16 cellular contexts compared by ENCODE assay signal in the genomic region with DNA sequence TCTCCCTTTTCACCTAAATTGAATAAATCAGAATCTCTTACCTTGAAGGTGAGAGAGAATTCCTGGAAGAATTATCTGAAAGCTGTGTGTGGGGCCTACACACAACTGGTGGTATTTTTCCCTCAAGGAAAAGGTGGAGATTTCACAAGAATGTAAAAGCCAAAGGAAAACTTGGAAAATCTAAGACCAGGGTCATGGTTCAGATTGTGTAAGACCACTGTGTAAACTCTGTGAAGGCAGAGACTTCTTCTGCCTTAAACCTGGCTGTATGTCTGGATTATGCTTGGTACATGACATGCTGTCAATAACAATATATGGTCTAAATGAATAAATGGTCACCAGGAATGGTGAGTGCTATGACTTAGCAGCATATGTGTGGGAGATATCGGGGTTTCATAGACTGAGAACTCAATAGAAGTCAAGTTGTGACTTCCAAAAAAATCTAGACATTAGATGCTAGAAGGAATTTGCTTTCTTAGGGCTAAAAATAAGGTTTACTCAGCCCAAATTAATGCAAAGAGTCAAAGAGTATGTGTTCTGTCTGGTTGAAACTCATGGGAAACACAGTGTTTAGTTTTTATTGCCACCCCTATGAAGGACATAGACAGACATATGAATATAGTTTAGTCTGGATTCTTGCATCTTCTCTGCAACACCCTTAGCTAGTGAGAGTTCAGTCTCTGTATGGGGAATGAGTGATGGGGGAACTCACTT.
DNase-seq lines count a peak whose midpoint lies in the region; ATAC-seq and TF ChIP-seq lines count a peak whose summit lies in the region.
"Had no signal": no experiment of that assay in that cellular context is flagged by ENCODE, and none has a peak within 500 bp of the region (broad histone marks: within the 10 kb centered on the region; RNA-seq: fewer than 3 reads in every experiment).

No MANE protein-coding gene starts in this region.

- H2BK5ac ChIP-seq in IMR-90 (ENCODE audit: low read depth, low read length, poor library complexity, severe bottlenecking) = peak overlapping the region; percentile 87

- TF ChIP-seq RAD21 in IMR-90 (IDR thresholded peaks at IDR 0.05; ENCODE audit: low read length) = no peak

- CTCF ChIA-PET in AG04449 (lab: Yijun Ruan, JAX) (interaction anchor here (0.8 to 6.1 kb wide), 14 partner anchors 12 to 206 kb away, joined by 3 to 131 read pairs (median 6); no protein-coding TSS in a partner anchor), IMR-90 (lab: Yijun Ruan, JAX) (interaction anchor here (1.1 to 3.6 kb wide), 2 partner anchors 198 to 201 kb away, joined by 3 to 30 read pairs; no protein-coding TSS in a partner anchor)

- no TSS peak for BruUV-seq in IMR-90 (replicated peaks; lab: Mats Ljungman, UMichigan)

- H3K18ac ChIP-seq in IMR-90 (ENCODE audit: low read depth, low read length) = peak overlapping the region; percentile 96; the same call in 1 of the 2 replicates

- peak overlapping the region; percentile 44; the same call in 1 of the 2 replicates for H3K4me2 ChIP-seq in IMR-90 (ENCODE audit: low read depth, low read length)

- no peak overlapping the region for H3K27ac ChIP-seq in IMR-90 (ENCODE audit: insufficient read depth, low read length)
- H3K27ac ChIP-seq in brain microvascular endothelial cell = peak overlapping the region; percentile 70
- H3K27ac ChIP-seq in heart right ventricle = no peak overlapping the region
- H3K27ac ChIP-seq: C4-2B had no signal

- no peaks in the 10 kb centered on the region for H3K36me3 Mint-ChIP-seq in nephron (ENCODE audit: low read depth)
- no peaks in the 10 kb centered on the region for H3K36me3 Mint-ChIP-seq in activated naive CD4-positive, alpha-beta T cell treated with anti-CD3 and anti-CD28 coated beads, Interleukin-2, amount 50 U/mL, for 72 hours
- H3K36me3 Mint-ChIP-seq: IgD-negative memory B cell had no signal

- peak overlapping the region; percentile 12 to 75 for H4K8ac ChIP-seq in IMR-90 (ENCODE audit: low read depth in 2 of 2, low read length in 2 of 2)

- no peak overlapping the region for H2AFZ ChIP-seq in IMR-90 (replicated peaks; ENCODE audit: low read length, poor library complexity)

- H3K27me3 Mint-ChIP-seq in nephron (ENCODE audit: low read depth) = peaks cover 3% of the 10 kb centered on the region

- peak overlapping the region in 2 of 3 experiments; percentile 2 to 65 for H3K27ac Mint-ChIP-seq in nephron
- H3K27ac Mint-ChIP-seq in activated naive CD4-positive, alpha-beta T cell treated with anti-CD3 and anti-CD28 coated beads, Interleukin-2, amount 50 U/mL, for 72 hours = no peak overlapping the region

- H3K36me3 ChIP-seq in IMR-90 (ENCODE audit: control insufficient read depth, insufficient read depth, low read length) (no peaks in the 10 kb centered on the region), brain microvascular endothelial cell (replicated peaks) (no peaks in the 10 kb centered on the region), heart right ventricle (no peaks in the 10 kb centered on the region)

- no peaks in the 10 kb centered on the region for H3K9me3 ChIP-seq in IMR-90 (ENCODE audit: control insufficient read depth, insufficient read depth, low read length)
- no peaks in the 10 kb centered on the region for H3K9me3 ChIP-seq in heart right ventricle

- H2AK5ac ChIP-seq in IMR-90 (ENCODE audit: low read depth, low read length) = peak overlapping the region; percentile 52

- 0 out of 2 replicates have a peak overlapping the region, but pooled peaks have one; percentile 2 for H3K56ac ChIP-seq in IMR-90 (ENCODE audit: extremely low read depth, insufficient read depth, low read length)

- dilution Hi-C loops in IMR-90 (cut with HindIII; ENCODE audit: low sequenced_read_pairs, unreplicated experiment) = no loop called here

- H4K91ac ChIP-seq in IMR-90 (ENCODE audit: insufficient read depth, low read depth, low read length) = peak overlapping the region; percentile 53

- no peak overlapping the region for H2AK9ac ChIP-seq in IMR-90 (replicated peaks; ENCODE audit: low read depth, low read length, poor library complexity)

- H3K27me3 ChIP-seq in IMR-90 (ENCODE audit: control insufficient read depth, insufficient read depth, low read length) (no peaks in the 10 kb centered on the region), brain microvascular endothelial cell (replicated peaks) (no peaks in the 10 kb centered on the region), heart right ventricle (peaks cover 0 to 26% (median 6%) of the 10 kb centered on the region in 7 donors)

- H3K4me3 ChIP-seq in AG04449 (ENCODE audit: low read depth, low read length) (no peak overlapping the region), IMR-90 (ENCODE audit: insufficient read depth, low read depth, low read length) (no peak overlapping the region), brain microvascular endothelial cell (ENCODE audit: low read depth, low read length) (no peak overlapping the region), heart right ventricle (no peak overlapping the region)

- H4K20me1 ChIP-seq in IMR-90 (ENCODE audit: insufficient read depth, low read length) = no peaks in the 10 kb centered on the region

- ATAC-seq in IMR-90 (ENCODE audit: low read depth) (no peak), heart right ventricle (no peak)
- no peak for ATAC-seq in activated naive CD4-positive, alpha-beta T cell treated with anti-CD3 and anti-CD28 coated beads, Interleukin-2, amount 50 U/mL, for 72 hours
- ATAC-seq: Panc1, Right ventricle myocardium inferior had no signal

- H3K4me1 ChIP-seq in IMR-90 (ENCODE audit: control insufficient read depth, insufficient read depth, low read length) = peaks cover 28% of the 10 kb centered on the region
- no peaks in the 10 kb centered on the region for H3K4me1 ChIP-seq in heart right ventricle

- H3K4me3 Mint-ChIP-seq in nephron = no peak overlapping the region
- H3K4me3 Mint-ChIP-seq: IgD-negative memory B cell had no signal

- TF ChIP-seq POLR2A in IMR-90 (IDR thresholded peaks at IDR 0.05; ENCODE audit: low read depth, low read length) = no peak

- POLR2A ChIA-PET in AG04449 (lab: Yijun Ruan, JAX) (no interaction called here), IMR-90 (lab: Charles Lee; ENCODE audit: unreplicated experiment) (no interaction called here)

- peaks cover 12 to 14% of the 10 kb centered on the region in 2 experiments; a peak in 3 of 4 replicates for H3K79me1 ChIP-seq in IMR-90 (ENCODE audit: low read depth in 1 of 2, low read length in 2 of 2)

- H3K23ac ChIP-seq in IMR-90 (ENCODE audit: low read depth, low read length) = peak overlapping the region; percentile 47; the same call in 1 of the 2 replicates

- TF ChIP-seq CTCF in AG04449 (IDR thresholded peaks at IDR 0.05; ENCODE audit: insufficient read depth, low read length, missing control alignments) (no peak), IMR-90 (conservative IDR thresholded peaks at IDR 0.05; ENCODE audit: low read depth, low read length) (no peak), brain microvascular endothelial cell (IDR thresholded peaks at IDR 0.05; ENCODE audit: low read depth, low read length, missing control alignments) (no peak), nephron (IDR thresholded peaks at IDR 0.05; ENCODE audit: unreplicated experiment in 3 of 3) (no peak), heart right ventricle (IDR thresholded peaks at IDR 0.05) (no peak)

- DNase-seq in AG04449 (ENCODE audit: low read depth, low spot score) (peak; percentile 59), IMR-90 (peak; percentile 43), brain microvascular endothelial cell (no peak), heart right ventricle (no peak), NCI-H146 (lab: John Stamatoyannopoulos, UW) (no peak)
- DNase-seq in activated CD4-positive, alpha-beta T cell treated with anti-CD3 and anti-CD28 coated beads for 1 hour = no peak
- DNase-seq in activated naive CD4-positive, alpha-beta T cell treated with anti-CD3 and anti-CD28 coated beads, Interleukin-2, amount 50 U/mL, for 72 hours (ENCODE audit: low spot score in 2 of 2) = no peak
- DNase-seq: H7, NCI-H2029, NCI-H2171, NCI-H774 had no signal

- no peaks in the 10 kb centered on the region for H3K9me3 Mint-ChIP-seq in nephron
- H3K9me3 Mint-ChIP-seq in activated naive CD4-positive, alpha-beta T cell treated with anti-CD3 and anti-CD28 coated beads, Interleukin-2, amount 50 U/mL, for 72 hours = no peaks in the 10 kb centered on the region
- H3K9me3 Mint-ChIP-seq: IgD-negative memory B cell had no signal

- peaks cover 2% of the 10 kb centered on the region; the same call in 1 of the 2 replicates for H3K9me1 ChIP-seq in IMR-90 (ENCODE audit: insufficient read depth, low read length)

- intact Hi-C loops in IMR-90 (cut with micrococcal nuclease) (loop anchor here (10.0 kb wide), 1 partner anchor 1349 kb away; no protein-coding TSS in a partner anchor), heart right ventricle (cut with DNase I) (no loop called here)

- peak overlapping the region; percentile 56 for H3K14ac ChIP-seq in IMR-90 (replicated peaks; ENCODE audit: low read depth, low read length)

- peak overlapping the region; percentile 78 for H2BK20ac ChIP-seq in IMR-90 (ENCODE audit: low read depth, low read length)

- peaks cover 34% of the 10 kb centered on the region for H3K4me1 Mint-ChIP-seq in nephron

- in situ Hi-C loops in IMR-90 (cut with MboI; ENCODE audit: low sequenced_read_pairs) (no loop called here), brain microvascular endothelial cell (cut with HindIII; ENCODE audit: low pct_ligation_motif_present, low sequenced_read_pairs) (no loop called here)

- H3K4ac ChIP-seq in IMR-90 (ENCODE audit: low read depth, low read length) = peak overlapping the region; percentile 57

- no CpG with 5 or more reads among the region's 1 CpG for WGBS in IMR-90 (ENCODE audit: extremely low coverage in 2 of 2, insufficient read length in 1 of 2), 2 experiments
- 90 to 91% methylated on average over 1 of the region's 1 CpG for WGBS in heart right ventricle, 2 donors

- no peak overlapping the region for H3K9ac ChIP-seq in IMR-90 (ENCODE audit: low read depth, low read length)

- peak overlapping the region; percentile 76; the same call in 2 of the 3 replicates for H2BK15ac ChIP-seq in IMR-90 (ENCODE audit: low read depth, low read length)

- peak overlapping the region; percentile 62; the same call in 1 of the 2 replicates for H4K5ac ChIP-seq in IMR-90 (ENCODE audit: low read depth, low read length)

- peak overlapping the region; percentile 77 for H2BK120ac ChIP-seq in IMR-90 (ENCODE audit: low read depth, low read length)

TF ChIP-seq in IMR-90, 13 proteins besides CTCF, POLR2A, EP300 and RAD21:
- TF ChIP-seq CHD1 (IDR thresholded peaks at IDR 0.05; ENCODE audit: low read depth, low read length) = no peak
- TF ChIP-seq CEBPB (IDR thresholded peaks at IDR 0.05; ENCODE audit: low read depth, low read length) = peak; percentile 57

Comparison
In these comparisons a context has a peak if more than half of its experiments do, and no peak if none do; other contexts are left out.
1. DNase-seq: peak in AG04449 (single experiment) and IMR-90 (single experiment); none in brain microvascular endothelial cell (single experiment), heart right ventricle (0 of 2), activated CD4-positive, alpha-beta T cell treated with anti-CD3 and anti-CD28 coated beads for 1 hour (single experiment), activated naive CD4-positive, alpha-beta T cell treated with anti-CD3 and anti-CD28 coated beads, Interleukin-2, amount 50 U/mL, for 72 hours (0 of 2) and NCI-H146 (single experiment).
2. H3K27ac Mint-ChIP-seq: peak in nephron (2 of 3); none in activated naive CD4-positive, alpha-beta T cell treated with anti-CD3 and anti-CD28 coated beads, Interleukin-2, amount 50 U/mL, for 72 hours (0 of 2).